Comparison of ENCODE assay signal across 35 cellular contexts in genomic region chr16:57209780-57210179, GRCh38. TPM values are rescaled to one million over a fixed set of nuclear protein-coding genes. Genes with fewer than 3 reads are reported as not detected.
DNase-seq lines count a peak whose midpoint lies in the region; ATAC-seq, FAIRE-seq and TF ChIP-seq lines count a peak whose summit lies in the region.
"Had no signal": no experiment of that assay in that cellular context is flagged by ENCODE, and none has a peak within 500 bp of the region (broad histone marks: within the 10 kb centered on the region; RNA-seq: fewer than 3 reads in every experiment).

No MANE protein-coding gene starts in this region.

- H3K36me3 ChIP-seq in HepG2 (replicated peaks in 1 of 2; ENCODE audit: control insufficient read depth in 1 of 2, insufficient read depth in 2 of 2, low read length in 2 of 2) = peaks cover 39 to 86% of the 10 kb centered on the region in 2 experiments
- H3K36me3 ChIP-seq in right lobe of liver = peaks cover 0 to 80% (median 35%) of the 10 kb centered on the region in 4 donors

- H3K27ac ChIP-seq in right cardiac atrium (ENCODE audit: low read length) = no peak overlapping the region
- H3K27ac ChIP-seq in HepG2 (ENCODE audit: extremely low read length, insufficient read depth, low read length) = no peak overlapping the region
- no peak overlapping the region for H3K27ac ChIP-seq in right lobe of liver
- H3K27ac ChIP-seq: 22Rv1; A549; BLaER1; BLaER1 treated with 17β-estradiol and CSF1 and Interleukin-3, amounts not matched to agents 10 nM and 100 nM; C4-2B had no signal

- no peak for TF ChIP-seq POLR2A in HepG2 (IDR thresholded peaks at IDR 0.05; ENCODE audit: insufficient read depth in 1 of 2, low read depth in 2 of 2, low read length in 2 of 2)
- TF ChIP-seq POLR2A in right lobe of liver (IDR thresholded peaks at IDR 0.05) = no peak

- no peak overlapping the region for H3K9ac ChIP-seq in HepG2 (ENCODE audit: insufficient read depth, low read depth, low read length)
- H3K9ac ChIP-seq: BLaER1; BLaER1 treated with 17β-estradiol and CSF1 and Interleukin-3, amounts not matched to agents 10 nM and 100 nM had no signal

- no TSS peak for BruUV-seq in HepG2 (replicated peaks; lab: Mats Ljungman, UMichigan)

- H3K4me1 ChIP-seq in right cardiac atrium (ENCODE audit: control insufficient read depth, insufficient read depth, low read length) (no peaks in the 10 kb centered on the region), HepG2 (ENCODE audit: insufficient read depth, low read length) (no peaks in the 10 kb centered on the region), right lobe of liver (no peaks in the 10 kb centered on the region)
- H3K4me1 ChIP-seq: A549; BE2C; BLaER1; BLaER1 treated with 17β-estradiol and CSF1 and Interleukin-3, amounts not matched to agents 10 nM and 100 nM; Caco-2 had no signal

- peaks cover 6% of the 10 kb centered on the region for H3K9me3 Mint-ChIP-seq in T-helper 2 cell treated with Interferon-gamma antibody and Interleukin-4, amounts not matched to agents 5 μg/mL and 100 μg/mL, for 36 hours
- H3K9me3 Mint-ChIP-seq: CD4-positive, alpha-beta T cell; CD8-positive, alpha-beta memory T cell; CD8-positive, alpha-beta T cell had no signal

- no peak overlapping the region for H3K4me2 ChIP-seq in HepG2 (ENCODE audit: low read depth, low read length)
- H3K4me2 ChIP-seq: A549; BLaER1; BLaER1 treated with 17β-estradiol and CSF1 and Interleukin-3, amounts not matched to agents 10 nM and 100 nM had no signal

- TF ChIP-seq CTCF in HepG2 (CRISPR knock-in tag; IDR thresholded peaks at IDR 0.05) = no peak
- TF ChIP-seq CTCF in right lobe of liver (IDR thresholded peaks at IDR 0.05) = no peak

- WGBS in right cardiac atrium = 96% methylated on average over 5 of the region's 5 CpGs
- WGBS in HepG2 (ENCODE audit: low lambda C conversion rate) = 98% methylated on average over 5 of the region's 5 CpGs
- 91% methylated on average over 5 of the region's 5 CpGs for WGBS in right lobe of liver (ENCODE audit: insufficient coverage, low coverage, low lambda C conversion rate, missing lambda C conversion rate)

- FAIRE-seq in HepG2 (lab: Jason Lieb, UNC) = no peak
- FAIRE-seq: A204.1, A549, D721Med had no signal

- H3K79me2 ChIP-seq in HepG2 (ENCODE audit: insufficient read depth, low read length) = no peaks in the 10 kb centered on the region

- DNase-seq in T-helper 2 cell treated with Interferon-gamma antibody and Interleukin-4, amounts not matched to agents 5 μg/mL and 100 μg/mL, for 36 hours (ENCODE audit: low spot score) = no peak
- DNase-seq in T-helper 2 cell (no peak), Right ventricle myocardium inferior (ENCODE audit: missing footprints) (peak; percentile 37), right cardiac atrium (no peak), HepG2 (ENCODE audit: low spot score) (no peak), right lobe of liver (no peak)
- DNase-seq: 8988T; ACHN; AML-193; BE2C; C1 segment of cervical spinal cord; Caco-2; Calu3; CD4-positive, alpha-beta memory T cell; CD4-positive, alpha-beta T cell; CD4-positive, CD25-positive, alpha-beta regulatory T cell; CD8-positive, alpha-beta memory T cell; CD8-positive, alpha-beta T cell; COR-L47; DMS 273 treated with DMSO at 0.1 percent for 48 hours; DMS153; DMS53; DMS79; DMS79 treated with DMSO at 0.1 percent for 48 hours; DND-41; EL had no signal

- ATAC-seq in Right ventricle myocardium inferior = no peak
- no peak for ATAC-seq in right cardiac atrium
- ATAC-seq in HepG2 = no peak
- no peak for ATAC-seq in right lobe of liver
- ATAC-seq: A549; CD8-positive, alpha-beta T cell had no signal

- intact Hi-C loops in Right ventricle myocardium inferior (cut with DNase I) (no loop called here), right cardiac atrium (cut with DNase I) (no loop called here), HepG2 (cut with micrococcal nuclease; ENCODE audit: unreplicated experiment) (no loop called here), right lobe of liver (cut with DNase I) (no loop called here)

- no peak overlapping the region for H2AFZ ChIP-seq in HepG2 (ENCODE audit: low read length)

- no peak for TF ChIP-seq RAD21 in HepG2 (CRISPR knock-in tag; IDR thresholded peaks at IDR 0.05)

- POLR2A ChIA-PET in HepG2 (lab: Yijun Ruan, JAX) = no interaction called here

- CTCF ChIA-PET in HepG2 (lab: Yijun Ruan, JAX; ENCODE audit: low intra/inter-chr PET ratio, low total read pairs) = no interaction called here

- no peak for TF ChIP-seq EP300 in HepG2 (IDR thresholded peaks at IDR 0.05; ENCODE audit: low read depth in 2 of 2, low read length in 2 of 2)
- no peak for TF ChIP-seq EP300 in HepG2 (CRISPR knock-in tag; IDR thresholded peaks at IDR 0.05; ENCODE audit: borderline replicate concordance)

- peak overlapping the region; percentile 23 for H3K27ac Mint-ChIP-seq in T-helper 2 cell treated with Interferon-gamma antibody and Interleukin-4, amounts not matched to agents 5 μg/mL and 100 μg/mL, for 36 hours
- H3K27ac Mint-ChIP-seq: B cell; CD4-positive, alpha-beta T cell; CD4-positive, CD25-positive, alpha-beta regulatory T cell; CD8-positive, alpha-beta memory T cell; CD8-positive, alpha-beta T cell had no signal

- in situ Hi-C loops in HepG2 (cut with HindIII; ENCODE audit: extremely low pct_ligation_motif_present, low pct_unique_long_range_greater_than_20kb) = no loop called here

- H4K20me1 ChIP-seq in HepG2 (ENCODE audit: insufficient read depth, low read length) = no peaks in the 10 kb centered on the region

- H3K4me3 ChIP-seq in right cardiac atrium (ENCODE audit: low read length) (no peak overlapping the region), HepG2 (replicated peaks in 1 of 3; ENCODE audit: insufficient read depth in 1 of 3, low read depth in 2 of 3, low read length in 3 of 3) (no peak overlapping the region), right lobe of liver (no peak overlapping the region)
- H3K4me3 ChIP-seq: A549; BLaER1; BLaER1 treated with 17β-estradiol and CSF1 and Interleukin-3, amounts not matched to agents 10 nM and 100 nM had no signal

- no peak overlapping the region for H3K4me3 Mint-ChIP-seq in T-helper 2 cell treated with Interferon-gamma antibody and Interleukin-4, amounts not matched to agents 5 μg/mL and 100 μg/mL, for 36 hours
- H3K4me3 Mint-ChIP-seq: B cell; CD14-positive monocyte; CD4-positive, alpha-beta memory T cell; CD4-positive, alpha-beta T cell; CD4-positive, CD25-positive, alpha-beta regulatory T cell; CD8-positive, alpha-beta memory T cell; CD8-positive, alpha-beta T cell had no signal

- no peaks in the 10 kb centered on the region for H3K27me3 ChIP-seq in right cardiac atrium (ENCODE audit: control insufficient read depth, insufficient read depth)
- H3K27me3 ChIP-seq in HepG2 (ENCODE audit: control insufficient read depth in 1 of 2, insufficient read depth in 2 of 2, low read length in 2 of 2) = no peaks in the 10 kb centered on the region
- H3K27me3 ChIP-seq in right lobe of liver = no peaks in the 10 kb centered on the region
- H3K27me3 ChIP-seq: BE2C; BLaER1; BLaER1 treated with 17β-estradiol and CSF1 and Interleukin-3, amounts not matched to agents 10 nM and 100 nM had no signal

- H3K36me3 Mint-ChIP-seq in T-helper 2 cell treated with Interferon-gamma antibody and Interleukin-4, amounts not matched to agents 5 μg/mL and 100 μg/mL, for 36 hours (ENCODE audit: low read depth) = peaks cover 55% of the 10 kb centered on the region

- H3K9me3 ChIP-seq in right cardiac atrium (ENCODE audit: control insufficient read depth, low read length) = no peaks in the 10 kb centered on the region
- no peaks in the 10 kb centered on the region for H3K9me3 ChIP-seq in HepG2 (ENCODE audit: low read length)
- no peaks in the 10 kb centered on the region for H3K9me3 ChIP-seq in right lobe of liver
- H3K9me3 ChIP-seq: BE2C, Caco-2 had no signal

- H3K4me1 Mint-ChIP-seq in T-helper 2 cell treated with Interferon-gamma antibody and Interleukin-4, amounts not matched to agents 5 μg/mL and 100 μg/mL, for 36 hours (ENCODE audit: low read depth) = no peaks in the 10 kb centered on the region
- H3K4me1 Mint-ChIP-seq: B cell, CD14-positive monocyte had no signal

- H3K27me3 Mint-ChIP-seq in T-helper 2 cell treated with Interferon-gamma antibody and Interleukin-4, amounts not matched to agents 5 μg/mL and 100 μg/mL, for 36 hours (ENCODE audit: low read depth) = no peaks in the 10 kb centered on the region
- H3K27me3 Mint-ChIP-seq: B cell; CD4-positive, alpha-beta memory T cell; CD4-positive, alpha-beta T cell; CD4-positive, CD25-positive, alpha-beta regulatory T cell; CD8-positive, alpha-beta memory T cell had no signal

RNA-seq across cellular contexts. Expression of gene RSPRY1, which starts 23.7 kb away (rescaled TPM):
- total RNA-seq in Right ventricle myocardium inferior (13.8 TPM), right cardiac atrium (10 to 100 TPM; 13.7 to 21.1 (median 17.4) TPM), HepG2 (2016; rRNA removed; fragmentation: Illumina TruSeq; extraction: Trizol) (51.7 and 53.4 TPM in 2 replicates), right lobe of liver (10 to 100 TPM; 18.0 to 26.1 (median 22.9) TPM)
- polyA plus RNA-seq in right cardiac atrium (7.3 TPM), HepG2 (2011; rRNA removed) (47.9 and 61.0 TPM in 2 replicates)
- 19.0 and 20.1 TPM in 2 replicates for total RNA-seq in HepG2 (2016; cell fraction: cytosol; rRNA removed; fragmentation: Illumina TruSeq; extraction: Trizol; ENCODE audit: low read depth)
- 53.8 and 54.3 TPM in 2 replicates for total RNA-seq in HepG2 (2016; cell fraction: insoluble cytoplasmic fraction; rRNA removed; fragmentation: Illumina TruSeq; extraction: Trizol)
- total RNA-seq in HepG2 (2016; cell fraction: membrane; rRNA removed; fragmentation: Illumina TruSeq; extraction: Trizol) = 36.2 and 36.7 TPM in 2 replicates
- total RNA-seq in HepG2 (2016; cell fraction: nucleus; rRNA removed; fragmentation: Illumina TruSeq; extraction: Trizol) = 57.5 and 60.4 TPM in 2 replicates
- polyA plus RNA-seq in HepG2 (2011; cell fraction: cytosol; rRNA removed) = 26.9 and 41.0 TPM in 2 replicates
- polyA plus RNA-seq in HepG2 (2011; cell fraction: nucleus; rRNA removed) = 39.4 and 42.0 TPM in 2 replicates
- 27.1 and 34.3 TPM in 2 replicates for polyA plus RNA-seq in HepG2 (2012)
- polyA plus RNA-seq in HepG2 (2016; cell fraction: cytosol; fragmentation: Illumina TruSeq; extraction: Trizol; ENCODE audit: low read depth) = 3.4 and 3.7 TPM in 2 replicates
- polyA plus RNA-seq in HepG2 (2016; cell fraction: insoluble cytoplasmic fraction; fragmentation: Illumina TruSeq; extraction: Trizol; ENCODE audit: low read depth) = 43.2 and 52.1 TPM in 2 replicates
- 13.3 and 17.1 TPM in 2 replicates for polyA plus RNA-seq in HepG2 (2016; cell fraction: membrane; fragmentation: Illumina TruSeq; extraction: Trizol; ENCODE audit: low read depth)
- 51.5 and 57.9 TPM in 2 replicates for polyA plus RNA-seq in HepG2 (2016; cell fraction: nucleus; fragmentation: Illumina TruSeq; extraction: Trizol; ENCODE audit: insufficient read depth, low read depth)
- polyA minus RNA-seq in HepG2 (2011; rRNA and poly(A)+ RNA removed; ENCODE audit: low replicate concordance) = 45.2 and 96.4 TPM in 2 replicates
- 68.9 and 72.7 TPM in 2 replicates for polyA minus RNA-seq in HepG2 (2011; cell fraction: cytosol; rRNA and poly(A)+ RNA removed)
- polyA minus RNA-seq in HepG2 (2011; cell fraction: nucleus; rRNA and poly(A)+ RNA removed) = 128 and 149 TPM in 2 replicates

RNA-seq across cellular contexts. Expression of gene PSME3IP1, which starts 23.9 kb away (rescaled TPM):
- total RNA-seq in Right ventricle myocardium inferior (54.2 TPM), right cardiac atrium (10 to 100 TPM; 63.6 to 68.7 (median 65.0) TPM), HepG2 (2016; rRNA removed; fragmentation: Illumina TruSeq; extraction: Trizol) (99.8 and 104 TPM in 2 replicates), right lobe of liver (10 to 100 TPM; 26.2 to 61.8 (median 34.5) TPM)
- polyA plus RNA-seq in right cardiac atrium (57.8 TPM), HepG2 (2011; rRNA removed) (90.8 and 99.8 TPM in 2 replicates)
- total RNA-seq in HepG2 (2016; cell fraction: cytosol; rRNA removed; fragmentation: Illumina TruSeq; extraction: Trizol; ENCODE audit: low read depth) = 81.0 and 93.2 TPM in 2 replicates
- 98.8 and 104 TPM in 2 replicates for total RNA-seq in HepG2 (2016; cell fraction: insoluble cytoplasmic fraction; rRNA removed; fragmentation: Illumina TruSeq; extraction: Trizol)
- 49.2 and 54.2 TPM in 2 replicates for total RNA-seq in HepG2 (2016; cell fraction: membrane; rRNA removed; fragmentation: Illumina TruSeq; extraction: Trizol)
- total RNA-seq in HepG2 (2016; cell fraction: nucleus; rRNA removed; fragmentation: Illumina TruSeq; extraction: Trizol) = 61.4 and 77.1 TPM in 2 replicates
- polyA plus RNA-seq in HepG2 (2011; cell fraction: cytosol; rRNA removed) = 45.8 and 51.2 TPM in 2 replicates
- polyA plus RNA-seq in HepG2 (2011; cell fraction: nucleus; rRNA removed) = 207 and 252 TPM in 2 replicates
- 46.9 and 63.7 TPM in 2 replicates for polyA plus RNA-seq in HepG2 (2012)
- 14.9 and 16.8 TPM in 2 replicates for polyA plus RNA-seq in HepG2 (2016; cell fraction: cytosol; fragmentation: Illumina TruSeq; extraction: Trizol; ENCODE audit: low read depth)
- 128 and 134 TPM in 2 replicates for polyA plus RNA-seq in HepG2 (2016; cell fraction: insoluble cytoplasmic fraction; fragmentation: Illumina TruSeq; extraction: Trizol; ENCODE audit: low read depth)
- polyA plus RNA-seq in HepG2 (2016; cell fraction: membrane; fragmentation: Illumina TruSeq; extraction: Trizol; ENCODE audit: low read depth) = 28.8 and 29.0 TPM in 2 replicates
- polyA plus RNA-seq in HepG2 (2016; cell fraction: nucleus; fragmentation: Illumina TruSeq; extraction: Trizol; ENCODE audit: insufficient read depth, low read depth) = 203 and 213 TPM in 2 replicates
- polyA minus RNA-seq in HepG2 (2011; rRNA and poly(A)+ RNA removed; ENCODE audit: low replicate concordance) = 61.9 and 154 TPM in 2 replicates
- polyA minus RNA-seq in HepG2 (2011; cell fraction: cytosol; rRNA and poly(A)+ RNA removed) = 17.3 and 23.9 TPM in 2 replicates
- polyA minus RNA-seq in HepG2 (2011; cell fraction: nucleus; rRNA and poly(A)+ RNA removed) = 71.4 and 71.5 TPM in 2 replicates

RNA-seq across cellular contexts. Expression of gene ARL2BP, which starts 35.3 kb away (rescaled TPM):
- 64.1 TPM for total RNA-seq in Right ventricle myocardium inferior
- total RNA-seq in right cardiac atrium = 10 to 100 TPM; 44.8 to 58.4 (median 52.0) TPM
- 51.6 TPM for polyA plus RNA-seq in right cardiac atrium
- total RNA-seq in HepG2 (2016; rRNA removed; fragmentation: Illumina TruSeq; extraction: Trizol) = 67.6 and 97.1 TPM in 2 replicates
- 43.5 and 44.1 TPM in 2 replicates for total RNA-seq in HepG2 (2016; cell fraction: cytosol; rRNA removed; fragmentation: Illumina TruSeq; extraction: Trizol; ENCODE audit: low read depth)
- 66.0 and 92.7 TPM in 2 replicates for total RNA-seq in HepG2 (2016; cell fraction: insoluble cytoplasmic fraction; rRNA removed; fragmentation: Illumina TruSeq; extraction: Trizol)
- total RNA-seq in HepG2 (2016; cell fraction: membrane; rRNA removed; fragmentation: Illumina TruSeq; extraction: Trizol) = 109 and 111 TPM in 2 replicates
- total RNA-seq in HepG2 (2016; cell fraction: nucleus; rRNA removed; fragmentation: Illumina TruSeq; extraction: Trizol) = 24.1 and 29.7 TPM in 2 replicates
- polyA plus RNA-seq in HepG2 (2011; rRNA removed) = 50.8 and 64.3 TPM in 2 replicates
- polyA plus RNA-seq in HepG2 (2011; cell fraction: cytosol; rRNA removed) = 39.2 and 54.5 TPM in 2 replicates
- polyA plus RNA-seq in HepG2 (2011; cell fraction: nucleus; rRNA removed) = 13.9 and 16.0 TPM in 2 replicates
- 30.2 and 34.8 TPM in 2 replicates for polyA plus RNA-seq in HepG2 (2012)
- 58.2 and 66.9 TPM in 2 replicates for polyA plus RNA-seq in HepG2 (2016; cell fraction: cytosol; fragmentation: Illumina TruSeq; extraction: Trizol; ENCODE audit: low read depth)
- polyA plus RNA-seq in HepG2 (2016; cell fraction: insoluble cytoplasmic fraction; fragmentation: Illumina TruSeq; extraction: Trizol; ENCODE audit: low read depth) = 110 and 111 TPM in 2 replicates
- polyA plus RNA-seq in HepG2 (2016; cell fraction: membrane; fragmentation: Illumina TruSeq; extraction: Trizol; ENCODE audit: low read depth) = 110 and 116 TPM in 2 replicates
- polyA plus RNA-seq in HepG2 (2016; cell fraction: nucleus; fragmentation: Illumina TruSeq; extraction: Trizol; ENCODE audit: insufficient read depth, low read depth) = 41.6 and 42.0 TPM in 2 replicates
- 31.4 and 38.5 TPM in 2 replicates for polyA minus RNA-seq in HepG2 (2011; rRNA and poly(A)+ RNA removed; ENCODE audit: low replicate concordance)
- 29.3 and 33.2 TPM in 2 replicates for polyA minus RNA-seq in HepG2 (2011; cell fraction: cytosol; rRNA and poly(A)+ RNA removed)
- polyA minus RNA-seq in HepG2 (2011; cell fraction: nucleus; rRNA and poly(A)+ RNA removed) = 14.2 and 21.6 TPM in 2 replicates
- 10 to 100 TPM; 19.3 to 26.8 (median 22.0) TPM for total RNA-seq in right lobe of liver
